ENCODE assay signal across 9 cellular contexts in genomic region chr15:52804526-52805081, GRCh38. TPM values are rescaled to one million over a fixed set of nuclear protein-coding genes. Genes with fewer than 3 reads are reported as not detected.
DNase-seq lines count a peak whose midpoint lies in the region; ATAC-seq and TF ChIP-seq lines count a peak whose summit lies in the region.
"Had no signal": no experiment of that assay in that cellular context is flagged by ENCODE, and none has a peak within 500 bp of the region (broad histone marks: within the 10 kb centered on the region; RNA-seq: fewer than 3 reads in every experiment).

No MANE protein-coding gene starts in this region.

- no peak overlapping the region for H2AK5ac ChIP-seq in IMR-90 (ENCODE audit: low read depth, low read length)

- no peak overlapping the region for H3K9ac ChIP-seq in IMR-90 (ENCODE audit: low read depth, low read length)

- peak overlapping the region; percentile 57 for H3K4me3 ChIP-seq in ACC112 (ENCODE audit: low read depth, low read length)
- peak overlapping the region; percentile 6; the same call in 1 of the 2 replicates for H3K4me3 ChIP-seq in IMR-90 (ENCODE audit: insufficient read depth, low read depth, low read length)
- peak overlapping the region; percentile 50 for H3K4me3 ChIP-seq in effector memory CD4-positive, alpha-beta T cell (ENCODE audit: insufficient read depth, low read depth, low read length, poor library complexity, severe bottlenecking)

- H3K18ac ChIP-seq in IMR-90 (ENCODE audit: low read depth, low read length), result no peak overlapping the region

- CTCF ChIA-PET in IMR-90 (lab: Yijun Ruan, JAX), result no interaction called here

- no peak overlapping the region for H3K14ac ChIP-seq in IMR-90 (replicated peaks; ENCODE audit: low read depth, low read length)

- H2AK9ac ChIP-seq in IMR-90 (replicated peaks; ENCODE audit: low read depth, low read length, poor library complexity), result no peak overlapping the region

- H4K5ac ChIP-seq in IMR-90 (ENCODE audit: low read depth, low read length), result no peak overlapping the region

- H3K4me1 Mint-ChIP-seq in naive B cell, result peaks cover 10 to 31% (median 14%) of the 10 kb centered on the region in 3 donors

- no peaks in the 10 kb centered on the region for H3K9me1 ChIP-seq in IMR-90 (ENCODE audit: insufficient read depth, low read length)

- no peak overlapping the region for H4K91ac ChIP-seq in IMR-90 (ENCODE audit: insufficient read depth, low read depth, low read length)

- intact Hi-C loops in IMR-90 (cut with micrococcal nuclease), result no loop called here

- H3K4me1 ChIP-seq in ACC112 (ENCODE audit: control insufficient read depth, insufficient read depth, low read length, unreplicated experiment) (peaks cover 2% of the 10 kb centered on the region), IMR-90 (ENCODE audit: control insufficient read depth, insufficient read depth, low read length) (no peaks in the 10 kb centered on the region; the same call in 1 of the 2 replicates)
- H3K4me1 ChIP-seq in effector memory CD4-positive, alpha-beta T cell (ENCODE audit: control insufficient read depth, insufficient read depth, low read length, poor library complexity, severe bottlenecking), result peaks cover 24% of the 10 kb centered on the region

- no peak overlapping the region for H2BK20ac ChIP-seq in IMR-90 (ENCODE audit: low read depth, low read length)

- POLR2A ChIA-PET in IMR-90 (lab: Charles Lee; ENCODE audit: unreplicated experiment), result no interaction called here

- H3K27me3 ChIP-seq in ACC112 (ENCODE audit: insufficient read depth, low read length), result peaks cover 99% of the 10 kb centered on the region
- peaks cover 73% of the 10 kb centered on the region for H3K27me3 ChIP-seq in IMR-90 (ENCODE audit: control insufficient read depth, insufficient read depth, low read length)
- H3K27me3 ChIP-seq in effector memory CD4-positive, alpha-beta T cell (replicated peaks; ENCODE audit: control insufficient read depth, insufficient read depth, low read length, poor library complexity, severe bottlenecking), result peaks cover 88% of the 10 kb centered on the region

- no peak overlapping the region for H2BK5ac ChIP-seq in IMR-90 (ENCODE audit: low read depth, low read length, poor library complexity, severe bottlenecking)

- H3K56ac ChIP-seq in IMR-90 (ENCODE audit: extremely low read depth, insufficient read depth, low read length), result no peak overlapping the region

- no peak overlapping the region for H2BK15ac ChIP-seq in IMR-90 (ENCODE audit: low read depth, low read length)

- H4K20me1 ChIP-seq in IMR-90 (ENCODE audit: insufficient read depth, low read length), result no peaks in the 10 kb centered on the region

- no peak for TF ChIP-seq POLR2A in IMR-90 (IDR thresholded peaks at IDR 0.05; ENCODE audit: low read depth, low read length)

- TF ChIP-seq CTCF in IMR-90 (conservative IDR thresholded peaks at IDR 0.05; ENCODE audit: low read depth, low read length), result no peak

- H3K36me3 ChIP-seq in ACC112 (ENCODE audit: insufficient read depth, low read length) (no peaks in the 10 kb centered on the region), IMR-90 (ENCODE audit: control insufficient read depth, insufficient read depth, low read length) (no peaks in the 10 kb centered on the region)
- no peaks in the 10 kb centered on the region for H3K36me3 ChIP-seq in effector memory CD4-positive, alpha-beta T cell (ENCODE audit: control insufficient read depth, insufficient read depth, low read length)

- no peak overlapping the region for H2AFZ ChIP-seq in ACC112 (ENCODE audit: low read length, unreplicated experiment)
- H2AFZ ChIP-seq in IMR-90 (replicated peaks; ENCODE audit: low read length, poor library complexity), result peak overlapping the region; percentile 9

- peak overlapping the region in 1 of 6 donors; percentile 82 for H3K27ac Mint-ChIP-seq in naive B cell

- peaks cover 0 to under 1% of the 10 kb centered on the region in 2 donors for H3K36me3 Mint-ChIP-seq in naive B cell

- BruUV-seq in IMR-90 (replicated peaks; lab: Mats Ljungman, UMichigan), result no TSS peak

- DNase-seq in IMR-90, result no peak
- DNase-seq in effector memory CD4-positive, alpha-beta T cell, result no peak
- no peak for DNase-seq in naive B cell
- DNase-seq in NOMO-1 treated with DMSO at 0.1 percent for 48 hours (lab: John Stamatoyannopoulos, UW; ENCODE audit: unreplicated experiment), result no peak
- DNase-seq in SKM-1 (lab: John Stamatoyannopoulos, UW; ENCODE audit: unreplicated experiment), result no peak

- no peaks in the 10 kb centered on the region for H3K79me1 ChIP-seq in IMR-90 (ENCODE audit: low read depth in 1 of 2, low read length in 2 of 2)

- TF ChIP-seq RAD21 in IMR-90 (IDR thresholded peaks at IDR 0.05; ENCODE audit: low read length), result no peak

- H3K27me3 Mint-ChIP-seq in naive B cell, result peaks cover 69 to 83% (median 78%) of the 10 kb centered on the region in 3 donors

- ATAC-seq in IMR-90 (ENCODE audit: low read depth) (peak; percentile 15), naive B cell (ENCODE audit: low read depth in 2 of 2) (no peak), HG03432 (IDR thresholded peaks at IDR 0.05; ENCODE audit: unreplicated experiment) (no peak), GM21367 (IDR thresholded peaks at IDR 0.05; ENCODE audit: unreplicated experiment) (no peak)

- H3K9me3 Mint-ChIP-seq in naive B cell, result peaks cover 0 to 22% (median 11%) of the 10 kb centered on the region in 7 donors

- H3K4me2 ChIP-seq in IMR-90 (ENCODE audit: low read depth, low read length), result peak overlapping the region; percentile 63; the same call in 1 of the 2 replicates

- H2BK120ac ChIP-seq in IMR-90 (ENCODE audit: low read depth, low read length), result no peak overlapping the region

- peaks cover 2% of the 10 kb centered on the region; the same call in 1 of the 2 replicates for H3K9me3 ChIP-seq in IMR-90 (ENCODE audit: control insufficient read depth, insufficient read depth, low read length)
- H3K9me3 ChIP-seq in effector memory CD4-positive, alpha-beta T cell (ENCODE audit: control insufficient read depth, low read length), result no peaks in the 10 kb centered on the region

- in situ Hi-C loops in IMR-90 (cut with MboI; ENCODE audit: low sequenced_read_pairs), result no loop called here

- dilution Hi-C loops in IMR-90 (cut with HindIII; ENCODE audit: low sequenced_read_pairs, unreplicated experiment), result no loop called here

- no peaks in the 10 kb centered on the region for H3K79me2 ChIP-seq in ACC112 (ENCODE audit: control insufficient read depth, insufficient read depth, low read length, unreplicated experiment)

- no peak overlapping the region for H3K23ac ChIP-seq in IMR-90 (ENCODE audit: low read depth, low read length)

- no peak overlapping the region for H3K4ac ChIP-seq in IMR-90 (ENCODE audit: low read depth, low read length)

- peak overlapping the region; percentile 72 to 91 (median 83) for H3K4me3 Mint-ChIP-seq in naive B cell

- WGBS in IMR-90 (ENCODE audit: extremely low coverage in 2 of 2, insufficient read length in 1 of 2), 2 experiments, result 0% methylated on average over 2 of the region's 25 CpGs; no CpG with 5 or more reads in 1 of the 2 experiments

- no peak overlapping the region for H4K8ac ChIP-seq in IMR-90 (ENCODE audit: low read depth in 2 of 2, low read length in 2 of 2)

- H3K27ac ChIP-seq in ACC112 (ENCODE audit: low read depth, low read length), result no peak overlapping the region
- H3K27ac ChIP-seq in IMR-90 (ENCODE audit: insufficient read depth, low read length), result no peak overlapping the region
- no peak overlapping the region for H3K27ac ChIP-seq in effector memory CD4-positive, alpha-beta T cell (ENCODE audit: insufficient read depth, low read length, poor library complexity, severe bottlenecking)

TF ChIP-seq in IMR-90, 13 proteins besides CTCF, POLR2A, EP300 and RAD21:
- TF ChIP-seq MAZ (IDR thresholded peaks at IDR 0.05; ENCODE audit: borderline replicate concordance, low read depth, low read length), result no peak
- no peak for TF ChIP-seq CHD1 (IDR thresholded peaks at IDR 0.05; ENCODE audit: low read depth, low read length)
- TF ChIP-seq RFX5 (IDR thresholded peaks at IDR 0.05; ENCODE audit: low read depth, low read length), result no peak
- TF ChIP-seq ELK1 (IDR thresholded peaks at IDR 0.05; ENCODE audit: borderline replicate concordance, low read depth, low read length), result no peak
- no peak for TF ChIP-seq MXI1 (IDR thresholded peaks at IDR 0.05; ENCODE audit: borderline replicate concordance, low read depth, low read length)
- no peak for TF ChIP-seq RCOR1 (IDR thresholded peaks at IDR 0.05; ENCODE audit: insufficient replicate concordance, low read length)
- no peak for TF ChIP-seq MAFK (IDR thresholded peaks at IDR 0.05; ENCODE audit: low read depth, low read length)
- TF ChIP-seq BHLHE40 (IDR thresholded peaks at IDR 0.05; ENCODE audit: low read depth, low read length), result no peak
- TF ChIP-seq CEBPB (IDR thresholded peaks at IDR 0.05; ENCODE audit: low read depth, low read length), result no peak
- TF ChIP-seq USF2 (IDR thresholded peaks at IDR 0.05; ENCODE audit: low read depth, low read length), result no peak
- TF ChIP-seq FOS (IDR thresholded peaks at IDR 0.05; ENCODE audit: low read depth, low read length), result no peak
- TF ChIP-seq SMC3 (IDR thresholded peaks at IDR 0.05; ENCODE audit: low read depth, low read length), result no peak
- no peak for TF ChIP-seq NFE2L2 (IDR thresholded peaks at IDR 0.05; ENCODE audit: low read depth, low read length)
TF ChIP-seq in IMR-90: peak in this region for 0.

RNA-seq across cellular contexts. Expression of gene ONECUT1, which starts 14.5 kb away (rescaled TPM):
- total RNA-seq in IMR-90 (2012; rRNA removed), result not detected in 2 replicates
- polyA plus RNA-seq in IMR-90 (2012; rRNA removed) (not detected in 2 replicates), naive B cell (ENCODE audit: low read depth in 6 of 6) (not detected)
- polyA plus RNA-seq in IMR-90 (2012; cell fraction: cytosol; rRNA removed), result not detected in 2 replicates
- not detected in 2 replicates for polyA plus RNA-seq in IMR-90 (2012; cell fraction: nucleus; rRNA removed; ENCODE audit: low replicate concordance)
- total RNA-seq: Daoy had no signal

Comparison
In these comparisons a context has a peak if more than half of its experiments do, and no peak if none do; other contexts are left out.
1. H3K4me3 ChIP-seq: peak in every context shown above with its lines; median percentile 57 in ACC112; 50 in effector memory CD4-positive, alpha-beta T cell; 6 in IMR-90.